ENCODE assay signal across 12 cellular contexts in genomic region chr2:219003267-219003634, GRCh38. TPM values are rescaled to one million over a fixed set of nuclear protein-coding genes. Genes with fewer than 3 reads are reported as not detected.
DNase-seq lines count a peak whose midpoint lies in the region; ATAC-seq and TF ChIP-seq lines count a peak whose summit lies in the region.
"Had no signal": no experiment of that assay in that cellular context is flagged by ENCODE, and none has a peak within 500 bp of the region (broad histone marks: within the 10 kb centered on the region; RNA-seq: fewer than 3 reads in every experiment).

No MANE protein-coding gene starts in this region.

- H3K9me3 Mint-ChIP-seq in MCF 10A (ENCODE audit: unreplicated experiment) (no peaks in the 10 kb centered on the region), type B pancreatic cell (no peaks in the 10 kb centered on the region)
- H3K9me3 Mint-ChIP-seq: activated naive CD4-positive, alpha-beta T cell treated with anti-CD3 and anti-CD28 coated beads, Interleukin-2, amount 10 ng/mL, durations not matched to agents 7 days and 5 days had no signal

- H3K36me3 ChIP-seq in breast epithelium (no peaks in the 10 kb centered on the region), left lung (no peaks in the 10 kb centered on the region)

- BruUV-seq in MCF 10A (replicated peaks; lab: Mats Ljungman, UMichigan): no TSS peak

- POLR2A ChIA-PET in MCF 10A (lab: Yijun Ruan, JAX): no interaction called here

- no peak for ATAC-seq in left lung
- ATAC-seq in GM21360 (IDR thresholded peaks at IDR 0.05; ENCODE audit: unreplicated experiment): no peak
- ATAC-seq in GM19351 (IDR thresholded peaks at IDR 0.05; ENCODE audit: unreplicated experiment): no peak

- DNase-seq in breast epithelium (ENCODE audit: low spot score in 2 of 2) (no peak), MCF 10A (ENCODE audit: unreplicated experiment) (no peak), left lung (no peak), type B pancreatic cell (ENCODE audit: extremely low spot score, unreplicated experiment) (no peak), anterior cingulate cortex (lab: John Stamatoyannopoulos, UW) (no peak)
- DNase-seq: AML-193, NCI-H2171 had no signal

- H3K4me3 Mint-ChIP-seq in MCF 10A (ENCODE audit: unreplicated experiment) (no peak overlapping the region), type B pancreatic cell (peak overlapping the region; percentile 60)

- H3K4me3 ChIP-seq in breast epithelium: peak overlapping the region in 2 of 3 donors; percentile 49 to 61
- no peak overlapping the region for H3K4me3 ChIP-seq in WI38 (ENCODE audit: low read depth, low read length)
- peak overlapping the region; percentile 21 to 28 for H3K4me3 ChIP-seq in left lung

- H3K27me3 Mint-ChIP-seq in MCF 10A (ENCODE audit: insufficient read depth, unreplicated experiment): peaks cover 36% of the 10 kb centered on the region
- H3K27me3 Mint-ChIP-seq in type B pancreatic cell: peaks cover 89% of the 10 kb centered on the region

- no peak for TF ChIP-seq POLR2A in breast epithelium (IDR thresholded peaks at IDR 0.05)

- no peak overlapping the region for H3K27ac Mint-ChIP-seq in MCF 10A (ENCODE audit: low read depth, unreplicated experiment)
- no peak overlapping the region for H3K27ac Mint-ChIP-seq in type B pancreatic cell
- H3K27ac Mint-ChIP-seq: activated naive CD4-positive, alpha-beta T cell treated with anti-CD3 and anti-CD28 coated beads, Interleukin-2, amount 10 ng/mL, durations not matched to agents 7 days and 5 days had no signal

- intact Hi-C loops in breast epithelium (cut with DNase I; ENCODE audit: low total_unique reads) (no loop called here), MCF 10A (cut with micrococcal nuclease) (no loop called here), left lung (cut with DNase I) (no loop called here)

- H3K36me3 Mint-ChIP-seq in MCF 10A (ENCODE audit: insufficient read depth, unreplicated experiment): peaks cover 6% of the 10 kb centered on the region
- H3K36me3 Mint-ChIP-seq in type B pancreatic cell: no peaks in the 10 kb centered on the region
- H3K36me3 Mint-ChIP-seq: activated naive CD4-positive, alpha-beta T cell treated with anti-CD3 and anti-CD28 coated beads, Interleukin-2, amount 10 ng/mL, durations not matched to agents 7 days and 5 days had no signal

- H3K27ac ChIP-seq in breast epithelium (no peak overlapping the region), left lung (no peak overlapping the region)
- H3K27ac ChIP-seq: testis had no signal

- H3K4me1 ChIP-seq in breast epithelium (peaks cover 6 to 10% of the 10 kb centered on the region in 2 donors), left lung (peaks cover 11 to 18% of the 10 kb centered on the region in 2 donors)

- H3K4me1 Mint-ChIP-seq in MCF 10A (ENCODE audit: insufficient read depth, unreplicated experiment) (peaks cover 12% of the 10 kb centered on the region), type B pancreatic cell (ENCODE audit: unreplicated experiment) (peaks cover 12% of the 10 kb centered on the region)

- TF ChIP-seq CTCF in breast epithelium (IDR thresholded peaks at IDR 0.05): no peak
- TF ChIP-seq CTCF in MCF 10A (IDR thresholded peaks at IDR 0.05; ENCODE audit: unreplicated experiment): no peak
- TF ChIP-seq CTCF in WI38 (IDR thresholded peaks at IDR 0.05; ENCODE audit: low read depth, low read length): peak; percentile 0; the same call in 1 of the 2 replicates
- TF ChIP-seq CTCF in left lung (IDR thresholded peaks at IDR 0.05): no peak
- no peak for TF ChIP-seq CTCF in type B pancreatic cell (conservative IDR thresholded peaks at IDR 0.05)

- CTCF ChIA-PET in MCF 10A (lab: Yijun Ruan, JAX): interaction anchor here (0.6 to 3.2 kb wide), 4 partner anchors 8 to 151 kb away, joined by 3 to 18 read pairs (median 3); no protein-coding TSS in a partner anchor

- H3K27me3 ChIP-seq in breast epithelium (peaks cover 0 to 32% of the 10 kb centered on the region in 2 donors), left lung (peaks cover 37 to 99% of the 10 kb centered on the region in 2 donors)
- H3K27me3 ChIP-seq: testis had no signal

- H3K9me3 ChIP-seq in breast epithelium: no peaks in the 10 kb centered on the region
- no peaks in the 10 kb centered on the region for H3K9me3 ChIP-seq in left lung
- H3K9me3 ChIP-seq: testis had no signal

RNA-seq across cellular contexts. Expression of gene CRYBA2, which starts 10.0 kb away (rescaled TPM):
- total RNA-seq in breast epithelium: not detected
- not detected in 2 replicates for total RNA-seq in MCF 10A (2022)
- not detected for total RNA-seq in left lung
- 77.3 and 179 TPM in 2 replicates for total RNA-seq in type B pancreatic cell (ENCODE audit: low replicate concordance)

RNA-seq across cellular contexts. Expression of gene FEV, which starts 18.3 kb away (rescaled TPM):
- total RNA-seq in breast epithelium: not detected
- not detected in 2 replicates for total RNA-seq in MCF 10A (2022)
- not detected for total RNA-seq in left lung
- total RNA-seq in type B pancreatic cell (ENCODE audit: low replicate concordance): 12.5 and 51.1 TPM in 2 replicates
- total RNA-seq: testis had no signal

RNA-seq across cellular contexts. Expression of gene CFAP65, which starts 38.1 kb away (rescaled TPM):
- under 1 TPM in 1 of 3 donors, not detected in 2; 0.33 TPM for total RNA-seq in breast epithelium
- total RNA-seq in MCF 10A (2022): not detected in 2 replicates
- 1 to 10 TPM in 1 of 2 donors, not detected in 1; 4.3 TPM for total RNA-seq in left lung
- total RNA-seq in type B pancreatic cell (ENCODE audit: low replicate concordance): 0.29 and 2.1 TPM in 2 replicates

RNA-seq across cellular contexts. Expression of gene CDK5R2, which starts 43.8 kb away (rescaled TPM):
- not detected for total RNA-seq in breast epithelium
- total RNA-seq in MCF 10A (2022): not detected in 2 replicates
- not detected for total RNA-seq in left lung
- 5.9 and 10.0 TPM in 2 replicates for total RNA-seq in type B pancreatic cell (ENCODE audit: low replicate concordance)

RNA-seq across cellular contexts. Expression of gene IHH, which starts 57.5 kb away (rescaled TPM):
- total RNA-seq in breast epithelium: under 1 TPM in 2 of 3 donors, not detected in 1; 0.16 to 0.66 TPM
- total RNA-seq in MCF 10A (2022): not detected in 2 replicates
- total RNA-seq in left lung: 1 to 10 TPM; 1.0 to 1.7 TPM
- total RNA-seq in type B pancreatic cell (ENCODE audit: low replicate concordance): 10.8 and 13.8 TPM in 2 replicates

Comparison
In these comparisons a context has a peak if more than half of its experiments do, and no peak if none do; other contexts are left out.
1. RNA of gene CRYBA2, which starts 10.0 kb away (total RNA-seq): 77.3 to 179 TPM in type B pancreatic cell; not detected in MCF 10A, not detected in left lung and not detected in breast epithelium; every median in the first group is over 10 times any median in the second.
2. RNA of gene FEV, which starts 18.3 kb away (total RNA-seq): 12.5 to 51.1 TPM in type B pancreatic cell; not detected in breast epithelium, not detected in MCF 10A and not detected in left lung; every median in the first group is over 10 times any median in the second.